33 cellular contexts compared by ENCODE assay signal in the genomic region with DNA sequence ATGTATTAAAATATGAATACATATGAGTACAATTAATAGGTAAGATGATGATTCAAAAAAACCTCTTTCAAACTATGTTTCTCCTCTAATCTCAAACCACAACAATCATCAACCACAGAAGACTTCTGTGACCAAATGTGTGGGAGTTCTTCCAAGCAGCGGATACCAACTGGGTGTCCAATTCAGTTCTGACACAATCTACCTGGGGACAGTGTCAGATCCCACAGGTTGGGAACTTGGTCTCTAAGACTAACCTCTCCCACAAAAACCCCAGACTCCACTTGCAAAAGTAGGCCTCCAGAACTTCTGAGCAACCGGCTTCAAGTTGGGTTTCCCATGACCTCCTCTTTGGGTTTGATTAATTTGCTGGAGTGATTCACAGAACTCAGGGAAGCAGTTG. TPM values are rescaled to one million over a fixed set of nuclear protein-coding genes. Genes with fewer than 3 reads are reported as not detected.
"Had no signal": no experiment of that assay in that cellular context is flagged by ENCODE, and none has a peak within 500 bp of the region (broad histone marks: within the 10 kb centered on the region; RNA-seq: fewer than 3 reads in every experiment).

No MANE protein-coding gene starts in this region.

- H3K27ac Mint-ChIP-seq: activated B cell treated with CpG ODN at 0.5 μM for 24 hours; activated CD4-positive, alpha-beta memory T cell treated with anti-CD3 and anti-CD28 coated beads for 36 hours; activated CD4-positive, alpha-beta T cell treated with anti-CD3 and anti-CD28 coated beads, Interleukin-2, amount 10 ng/mL, durations not matched to agents 24 days and 14 days; activated CD8-positive, alpha-beta T cell treated with anti-CD3 and anti-CD28 coated beads for 36 hours; activated naive CD4-positive, alpha-beta T cell treated with anti-CD3 and anti-CD28 coated beads, Interleukin-2, amount 10 ng/mL, durations not matched to agents 7 days and 5 days; activated naive CD4-positive, alpha-beta T cell treated with anti-CD3 and anti-CD28 coated beads, Interleukin-2, amount 50 U/mL, for 24 hours; activated naive CD8-positive, alpha-beta T cell treated with anti-CD3 and anti-CD28 coated beads, Interleukin-2, amount 10 ng/mL, durations not matched to agents 7 days and 5 days; T-helper 1 cell treated with Interleukin-12 subunit alpha and Interleukin-12 subunit beta and Interleukin-4 antibody, amounts not matched to agents 30 μg/mL and 1 μg/mL, for 36 hours; T-helper 2 cell treated with Interferon-gamma antibody and Interleukin-4, amounts not matched to agents 5 μg/mL and 100 μg/mL, for 36 hours had no signal

- H3K9me3 ChIP-seq: adrenal gland, body of pancreas, breast epithelium had no signal

- H3K27me3 ChIP-seq: adrenal gland, body of pancreas, brain microvascular endothelial cell, breast epithelium had no signal

- H3K4me1 ChIP-seq: adrenal gland, body of pancreas, breast epithelium had no signal

- H3K4me3 ChIP-seq: adrenal gland, body of pancreas, breast epithelium had no signal

- H3K27ac ChIP-seq: adrenal gland, body of pancreas, brain microvascular endothelial cell, breast epithelium, VCaP had no signal

- H3K27me3 Mint-ChIP-seq: activated B cell treated with CpG ODN at 0.5 μM for 24 hours; activated CD4-positive, alpha-beta memory T cell treated with anti-CD3 and anti-CD28 coated beads for 36 hours; activated CD4-positive, alpha-beta T cell treated with anti-CD3 and anti-CD28 coated beads, Interleukin-2, amount 10 ng/mL, durations not matched to agents 24 days and 14 days; activated CD8-positive, alpha-beta T cell treated with anti-CD3 and anti-CD28 coated beads for 36 hours; activated naive CD4-positive, alpha-beta T cell treated with anti-CD3 and anti-CD28 coated beads, Interleukin-2, amount 10 ng/mL, durations not matched to agents 7 days and 5 days; activated naive CD4-positive, alpha-beta T cell treated with anti-CD3 and anti-CD28 coated beads, Interleukin-2, amount 50 U/mL, for 24 hours; activated naive CD8-positive, alpha-beta T cell treated with anti-CD3 and anti-CD28 coated beads, Interleukin-2, amount 10 ng/mL, durations not matched to agents 7 days and 5 days had no signal

- H3K9me3 Mint-ChIP-seq: activated B cell treated with CpG ODN at 0.5 μM for 24 hours; activated CD4-positive, alpha-beta memory T cell treated with anti-CD3 and anti-CD28 coated beads for 36 hours; activated CD4-positive, alpha-beta T cell treated with anti-CD3 and anti-CD28 coated beads, Interleukin-2, amount 10 ng/mL, durations not matched to agents 24 days and 14 days; activated CD8-positive, alpha-beta T cell treated with anti-CD3 and anti-CD28 coated beads for 36 hours; activated naive CD4-positive, alpha-beta T cell treated with anti-CD3 and anti-CD28 coated beads, Interleukin-2, amount 10 ng/mL, durations not matched to agents 7 days and 5 days; activated naive CD4-positive, alpha-beta T cell treated with anti-CD3 and anti-CD28 coated beads, Interleukin-2, amount 50 U/mL, for 24 hours; activated naive CD8-positive, alpha-beta T cell treated with anti-CD3 and anti-CD28 coated beads, Interleukin-2, amount 10 ng/mL, durations not matched to agents 7 days and 5 days; activated T-cell treated with anti-CD3 and anti-CD28 coated beads, Interleukin-2, amount 50 U/mL, for 4 hours; T-helper 1 cell treated with Interleukin-12 subunit alpha and Interleukin-12 subunit beta and Interleukin-4 antibody, amounts not matched to agents 30 μg/mL and 1 μg/mL, for 36 hours; T-helper 2 cell treated with Interferon-gamma antibody and Interleukin-4, amounts not matched to agents 5 μg/mL and 100 μg/mL, for 36 hours had no signal

- DNase-seq: activated B cell treated with CpG ODN at 0.5 μM for 24 hours; activated CD4-positive, alpha-beta memory T cell treated with anti-CD3 and anti-CD28 coated beads for 36 hours; activated CD4-positive, alpha-beta T cell treated with anti-CD3 and anti-CD28 coated beads for 4 hours; activated CD4-positive, alpha-beta T cell treated with anti-CD3 and anti-CD28 coated beads, Interleukin-2, amount 10 ng/mL, durations not matched to agents 24 days and 14 days; activated CD4-positive, alpha-beta T cell treated with anti-CD3 and anti-CD28 coated beads, Interleukin-2, amount 50 U/mL, for 1 hour; activated CD4-positive, alpha-beta T cell treated with anti-CD3 and anti-CD28 coated beads, Interleukin-2, amount 50 U/mL, for 4 hours; activated CD4-positive, CD25-positive, alpha-beta regulatory T cell treated with anti-CD3 and anti-CD28 coated beads, Interleukin-2, amount 50 U/mL, for 72 hours; activated CD8-positive, alpha-beta memory T cell treated with anti-CD3 and anti-CD28 coated beads, Interleukin-2, amount 50 U/mL, for 4 hours; activated CD8-positive, alpha-beta T cell treated with anti-CD3 and anti-CD28 coated beads for 36 hours; activated effector memory CD4-positive, alpha-beta T cell treated with anti-CD3 and anti-CD28 coated beads, Interleukin-2, amount 50 U/mL, for 16 hours; activated gamma-delta T cell treated with Interleukin-2 at 50 U/mL for 16 hours; activated naive CD4-positive, alpha-beta T cell; activated naive CD4-positive, alpha-beta T cell treated with anti-CD3 and anti-CD28 coated beads, Interleukin-2, amount 10 ng/mL, durations not matched to agents 7 days and 5 days; activated naive CD8-positive, alpha-beta T cell treated with anti-CD3 and anti-CD28 coated beads, Interleukin-2, amount 10 ng/mL, durations not matched to agents 7 days and 5 days; activated T-cell treated with anti-CD3 and anti-CD28 coated beads for 4 hours; activated T-cell treated with anti-CD3 and anti-CD28 coated beads, Interleukin-2, amount 50 U/mL, for 1 hour; activated T-cell treated with anti-CD3 and anti-CD28 coated beads, Interleukin-2, amount 50 U/mL, for 4 hours; adrenal gland; amniotic stem cell; aorta; body of pancreas; brain microvascular endothelial cell; central memory CD4-positive, alpha-beta T cell; SW 1271; T-helper 1 cell; T-helper 2 cell; T-helper 9 cell had no signal

- H3K4me1 Mint-ChIP-seq: activated B cell treated with CpG ODN at 0.5 μM for 24 hours; activated naive CD4-positive, alpha-beta T cell treated with anti-CD3 and anti-CD28 coated beads, Interleukin-2, amount 10 ng/mL, durations not matched to agents 7 days and 5 days; activated naive CD4-positive, alpha-beta T cell treated with anti-CD3 and anti-CD28 coated beads, Interleukin-2, amount 50 U/mL, for 24 hours had no signal

- H3K4me3 Mint-ChIP-seq: activated B cell treated with CpG ODN at 0.5 μM for 24 hours; activated CD4-positive, alpha-beta memory T cell treated with anti-CD3 and anti-CD28 coated beads for 36 hours; activated CD4-positive, alpha-beta T cell treated with anti-CD3 and anti-CD28 coated beads, Interleukin-2, amount 10 ng/mL, durations not matched to agents 24 days and 14 days; activated CD8-positive, alpha-beta T cell treated with anti-CD3 and anti-CD28 coated beads for 36 hours; activated naive CD4-positive, alpha-beta T cell treated with anti-CD3 and anti-CD28 coated beads, Interleukin-2, amount 10 ng/mL, durations not matched to agents 7 days and 5 days; activated naive CD4-positive, alpha-beta T cell treated with anti-CD3 and anti-CD28 coated beads, Interleukin-2, amount 50 U/mL, for 24 hours; activated naive CD8-positive, alpha-beta T cell treated with anti-CD3 and anti-CD28 coated beads, Interleukin-2, amount 10 ng/mL, durations not matched to agents 7 days and 5 days; activated T-cell treated with anti-CD3 and anti-CD28 coated beads, Interleukin-2, amount 50 U/mL, for 4 hours; T-helper 1 cell treated with Interleukin-12 subunit alpha and Interleukin-12 subunit beta and Interleukin-4 antibody, amounts not matched to agents 30 μg/mL and 1 μg/mL, for 36 hours; T-helper 2 cell treated with Interferon-gamma antibody and Interleukin-4, amounts not matched to agents 5 μg/mL and 100 μg/mL, for 36 hours had no signal

- H3K36me3 ChIP-seq: brain microvascular endothelial cell, breast epithelium had no signal

- ATAC-seq: activated CD8-positive, alpha-beta T cell treated with anti-CD3 and anti-CD28 coated beads for 36 hours; activated T-cell treated with anti-CD3 and anti-CD28 coated beads, Interleukin-2, amount 50 U/mL, for 4 hours; body of pancreas had no signal

RNA-seq across cellular contexts. Expression of gene KLHL41, which starts 37.3 kb away (rescaled TPM):
- total RNA-seq: activated T-cell treated with anti-CD3 and anti-CD28 coated beads, Interleukin-2, amount 50 U/mL, for 4 hours; astrocyte had no signal
